8 cellular contexts compared by ENCODE assay signal in the genomic region with DNA sequence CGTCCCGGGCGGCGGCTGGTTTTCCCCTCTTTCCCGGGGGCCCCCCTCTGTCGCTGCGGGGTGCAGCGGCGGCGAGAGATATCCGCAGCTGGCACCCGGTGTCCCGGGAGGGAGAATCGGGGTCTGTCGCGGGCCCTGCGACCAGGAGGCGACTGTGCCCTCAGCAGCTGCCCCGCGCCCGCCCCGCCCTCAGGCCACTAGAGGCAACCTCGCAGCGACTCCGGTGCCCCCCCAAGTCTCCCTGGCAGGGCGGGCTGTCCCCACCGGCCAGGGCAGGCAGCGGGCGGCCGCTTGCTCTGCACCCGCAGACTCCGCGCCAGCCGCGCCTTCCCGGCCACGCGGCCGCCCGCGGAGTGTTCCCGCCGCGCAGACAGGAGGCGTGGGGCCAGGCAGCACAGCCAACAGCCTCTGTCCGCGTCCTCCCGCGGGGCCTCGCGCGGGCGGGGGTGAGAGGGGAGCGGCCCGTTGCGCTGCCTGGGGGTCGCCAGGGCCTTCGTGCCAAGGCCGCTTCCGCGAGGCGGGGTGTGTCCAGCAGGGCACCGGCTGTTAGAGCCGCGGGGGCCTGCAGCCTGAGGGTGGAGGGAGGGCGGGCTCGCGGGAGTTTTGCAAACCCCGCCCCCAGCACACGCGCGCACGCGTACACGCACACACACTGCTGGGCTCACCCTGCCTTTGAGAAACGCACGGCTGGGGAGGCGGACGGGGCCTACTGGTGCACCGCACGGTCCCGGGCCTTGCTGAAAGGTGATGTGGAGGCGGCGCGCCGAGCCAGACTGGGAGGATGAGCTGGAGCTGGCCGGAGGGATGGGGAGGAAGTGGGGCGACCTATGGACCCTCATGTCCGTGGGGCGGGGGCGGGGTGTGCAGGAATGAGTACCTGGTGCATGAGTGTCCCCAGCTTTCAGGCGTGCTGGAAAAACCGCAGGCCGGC. TPM values are rescaled to one million over a fixed set of nuclear protein-coding genes. Genes with fewer than 3 reads are reported as not detected.
DNase-seq lines count a peak whose midpoint lies in the region; ATAC-seq, FAIRE-seq and TF ChIP-seq lines count a peak whose summit lies in the region.

No MANE protein-coding gene starts in this region.

- WGBS in H1 (ENCODE audit: extremely low coverage in 1 of 2, insufficient coverage in 1 of 2, insufficient read length in 1 of 2, insufficient replicate concordance in 2 of 2, low coverage in 1 of 2, low lambda C conversion rate in 2 of 2, missing lambda C conversion rate in 1 of 2), 2 experiments, result 35% methylated on average over 52 of the region's 94 CpGs; no CpG with 5 or more reads in 1 of the 2 experiments

- no peak overlapping the region for H3K18ac ChIP-seq in H1 (ENCODE audit: extremely low read depth, low read length)

- CTCF ChIA-PET in H1 (lab: Charles Lee; ENCODE audit: partially characterized antibody), result interaction anchor here (0.7 to 4.7 kb wide), 11 partner anchors 9 to 421 kb away, joined by 3 to 20 read pairs (median 4); no protein-coding TSS in a partner anchor

- no peak overlapping the region for H2BK20ac ChIP-seq in H1 (ENCODE audit: low read length)

- no peak overlapping the region for H4K91ac ChIP-seq in H1 (replicated peaks; ENCODE audit: insufficient read length, low read length)

- no peak overlapping the region for H2BK120ac ChIP-seq in H1 (replicated peaks; ENCODE audit: low read depth, low read length)

- H3K23ac ChIP-seq in H1 (ENCODE audit: insufficient read length), result no peak overlapping the region

- no peak for TF ChIP-seq RAD21 in H1 (IDR thresholded peaks at IDR 0.05 in 1 of 2, conservative IDR thresholded peaks at IDR 0.05 in 1 of 2; ENCODE audit: low read depth in 2 of 2, low read length in 2 of 2)

- peak overlapping the region; percentile 62; the same call in 1 of the 2 replicates for H4K8ac ChIP-seq in H1 (ENCODE audit: extremely low read depth, insufficient read depth, low read length)

- no peak for TF ChIP-seq CTCF in H1 (IDR thresholded peaks at IDR 0.05; ENCODE audit: control extremely low read depth in 1 of 3, insufficient read depth in 1 of 3, low read depth in 1 of 3, low read length in 3 of 3)
- no peak for TF ChIP-seq CTCF in natural killer cell (IDR thresholded peaks at IDR 0.05)

- no peak for TF ChIP-seq EP300 in H1 (IDR thresholded peaks at IDR 0.05; ENCODE audit: borderline replicate concordance in 1 of 2, low read depth in 2 of 2, low read length in 2 of 2)

- peak overlapping the region in 1 of 2 donors; percentile 49 for H3K27ac Mint-ChIP-seq in natural killer cell

- H3K36me3 ChIP-seq in H1 (ENCODE audit: control insufficient read depth in 2 of 4, insufficient read depth in 4 of 4, low read length in 3 of 4), result no peaks in the 10 kb centered on the region; a peak in 2 of 8 replicates

- H3K9ac ChIP-seq in H1 (replicated peaks in 1 of 4; ENCODE audit: extremely low read depth in 1 of 4, low read depth in 3 of 4, low read length in 3 of 4), result no peak overlapping the region; a peak in 1 of 7 replicates

- peaks cover 2% of the 10 kb centered on the region; the same call in 1 of the 2 replicates for H3K79me1 ChIP-seq in H1 (ENCODE audit: low read depth, low read length)

- no peaks in the 10 kb centered on the region for H3K27me3 Mint-ChIP-seq in natural killer cell (ENCODE audit: low read depth in 2 of 2)

- ATAC-seq in GM19438 (IDR thresholded peaks at IDR 0.05; ENCODE audit: low read depth, unreplicated experiment), result peak; percentile 70
- ATAC-seq in natural killer cell, result peak; percentile 84 to 93 (median 89)

- no peaks in the 10 kb centered on the region for H3K9me3 ChIP-seq in H1 (ENCODE audit: insufficient read depth in 2 of 2, low read depth in 1 of 2, low read length in 1 of 2)

- no peak for FAIRE-seq in H1 (lab: Jason Lieb, UNC)

- intact Hi-C loops in natural killer cell (cut with micrococcal nuclease), result loop anchor here (10.0 kb wide), 1 partner anchor 191 kb away; no protein-coding TSS in a partner anchor

- H3K4ac ChIP-seq in H1 (replicated peaks; ENCODE audit: insufficient read length, low read depth, low read length), result no peak overlapping the region

- H3K27ac ChIP-seq in H1 (ENCODE audit: low read depth, low read length), result no peak overlapping the region

- POLR2A ChIA-PET in H1 (lab: Charles Lee; ENCODE audit: partially characterized antibody), result interaction anchor here (1.4 to 2.5 kb wide), 2 partner anchors 16 to 18 kb away, joined by 3 to 7 read pairs; no protein-coding TSS in a partner anchor

- H3K27me3 ChIP-seq in H1 (replicated peaks in 1 of 4; ENCODE audit: control insufficient read depth in 3 of 4, extremely low read depth in 1 of 4, insufficient read depth in 3 of 4, low read length in 3 of 4), result no peaks in the 10 kb centered on the region

- H3K23me2 ChIP-seq in H1 (ENCODE audit: low read depth, low read length), result no peaks in the 10 kb centered on the region

- H3K56ac ChIP-seq in H1 (replicated peaks; ENCODE audit: insufficient read length, low read depth, low read length), result no peak overlapping the region

- no peak overlapping the region for H2BK15ac ChIP-seq in H1 (ENCODE audit: low read length)

- no peak overlapping the region for H4K5ac ChIP-seq in H1 (ENCODE audit: insufficient read length, low read depth, low read length)

- no peak overlapping the region for H2AFZ ChIP-seq in H1 (ENCODE audit: low read length)

- H2AK5ac ChIP-seq in H1 (ENCODE audit: low read depth, low read length), result no peak overlapping the region

- H3K79me2 ChIP-seq in H1 (ENCODE audit: control insufficient read depth in 1 of 2, insufficient read depth in 2 of 2, low read length in 2 of 2), result no peaks in the 10 kb centered on the region

- H2BK5ac ChIP-seq in H1 (ENCODE audit: low read depth, low read length), result peak overlapping the region; percentile 15; the same call in 1 of the 2 replicates

- peak overlapping the region; percentile 7 to 77; a peak in 3 of 4 replicates for H3K4me2 ChIP-seq in H1 (ENCODE audit: insufficient read depth in 1 of 2, low read depth in 2 of 2, low read length in 2 of 2)

- peak overlapping the region; percentile 10 to 58 (median 12); a peak in 6 of 8 replicates for H3K4me3 ChIP-seq in H1 (ENCODE audit: extremely low read depth in 1 of 4, insufficient read depth in 2 of 4, low read depth in 3 of 4, low read length in 4 of 4)

- H3K36me3 Mint-ChIP-seq in natural killer cell, result no peaks in the 10 kb centered on the region

- H3K9me3 Mint-ChIP-seq in natural killer cell, result no peaks in the 10 kb centered on the region

- H4K20me1 ChIP-seq in H1 (replicated peaks in 1 of 2; ENCODE audit: control insufficient read depth in 1 of 2, insufficient read depth in 2 of 2, low read length in 2 of 2), result peaks cover 1 to 5% of the 10 kb centered on the region in 2 experiments

- no peak overlapping the region for H2BK12ac ChIP-seq in H1 (ENCODE audit: low read depth, low read length)

- peaks cover 0 to 6% (median 6%) of the 10 kb centered on the region in 4 experiments; a peak in 4 of 7 replicates for H3K4me1 ChIP-seq in H1 (replicated peaks in 1 of 4; ENCODE audit: control insufficient read depth in 3 of 4, insufficient read depth in 4 of 4, low read length in 3 of 4)

- H3K4me1 Mint-ChIP-seq in natural killer cell, result peaks cover 5 to 11% of the 10 kb centered on the region in 2 donors

- H3K4me3 Mint-ChIP-seq in natural killer cell, result peak overlapping the region; percentile 87

- no peak for TF ChIP-seq POLR2A in H1 (IDR thresholded peaks at IDR 0.05; ENCODE audit: control extremely low read depth in 1 of 2, low read depth in 2 of 2, low read length in 2 of 2)

- DNase-seq in C1 segment of cervical spinal cord (lab: John Stamatoyannopoulos, UW), result peak in 10 of 14 donors; percentile 16 to 82 (median 72)
- DNase-seq in HuH-7 (ENCODE audit: low spot score), result peak; percentile 73
- DNase-seq in activated CD8-positive, alpha-beta memory T cell treated with anti-CD3 and anti-CD28 coated beads for 24 hours, result peak; percentile 87
- no peak for DNase-seq in H1 (ENCODE audit: low read depth in 1 of 2, low spot score in 2 of 2)
- DNase-seq in natural killer cell, result peak; percentile 58
- peak; percentile 29 for DNase-seq in stromal cell of bone marrow (ENCODE audit: low read depth)
- DNase-seq in cerebellar nuclear complex (lab: John Stamatoyannopoulos, UW), result no peak

- H3K14ac ChIP-seq in H1 (ENCODE audit: insufficient read length), result no peak overlapping the region

TF ChIP-seq in H1, 55 proteins besides CTCF, POLR2A, EP300 and RAD21:
- TF ChIP-seq PHF8 (conservative IDR thresholded peaks at IDR 0.05; ENCODE audit: low read depth, low read length) (0 out of 2 replicates have a peak, but pooled peaks have one; percentile 16), CBX5 (IDR thresholded peaks at IDR 0.05; ENCODE audit: low read depth, low read length) (no peak), KDM4A (IDR thresholded peaks at IDR 0.05; ENCODE audit: low read depth, low read length, severe bottlenecking) (peak; percentile 25), JUND (IDR thresholded peaks at IDR 0.05; ENCODE audit: low read length) (no peak), SIX5 (IDR thresholded peaks at IDR 0.05; ENCODE audit: low read depth, low read length) (no peak)
- TF ChIP-seq, protein P1, sequence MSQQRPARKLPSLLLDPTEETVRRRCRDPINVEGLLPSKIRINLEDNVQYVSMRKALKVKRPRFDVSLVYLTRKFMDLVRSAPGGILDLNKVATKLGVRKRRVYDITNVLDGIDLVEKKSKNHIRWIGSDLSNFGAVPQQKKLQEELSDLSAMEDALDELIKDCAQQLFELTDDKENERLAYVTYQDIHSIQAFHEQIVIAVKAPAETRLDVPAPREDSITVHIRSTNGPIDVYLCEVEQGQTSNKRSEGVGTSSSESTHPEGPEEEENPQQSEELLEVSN (IDR thresholded peaks at IDR 0.05), result peak; percentile 55; the same call in 1 of the 2 replicates

RNA-seq across cellular contexts. Expression of a gene that starts 41.4 kb away (rescaled TPM):
- total RNA-seq in H1 (2021; fragmentation: NEBNext Ultra II Directional; extraction: Animal tissue kit (Norgen Biotek cat#: 25700)), result 2.6 and 3.1 TPM in 2 replicates
- 1.3 and 1.9 TPM in 2 replicates for polyA plus RNA-seq in H1 (2011; rRNA removed)
- polyA plus RNA-seq in H1 (2011; cell fraction: cytosol; rRNA removed), result 1.8 TPM
- 2.7 TPM for polyA plus RNA-seq in H1 (2011; cell fraction: nucleus; rRNA removed)
- polyA plus RNA-seq in H1 (2012, experiment 1 of 2), result 1.0 to 2.5 TPM (median 1.8 TPM) in 4 replicates
- polyA plus RNA-seq in H1 (2012, experiment 2 of 2), result 1.8 TPM
- 1.8 TPM for polyA plus RNA-seq in H1 (2013, experiment 1 of 2)
- 0.81 TPM for polyA plus RNA-seq in H1 (2013, experiment 2 of 2)
- polyA minus RNA-seq in H1 (2011; rRNA and poly(A)+ RNA removed), result 1.0 and 1.6 TPM in 2 replicates
- 1.8 TPM for polyA minus RNA-seq in H1 (2011; cell fraction: cytosol; rRNA and poly(A)+ RNA removed)
- 3.0 TPM for polyA minus RNA-seq in H1 (2011; cell fraction: nucleus; rRNA and poly(A)+ RNA removed)
- under 1 TPM; 0.09 to 0.80 (median 0.40) TPM for total RNA-seq in natural killer cell

Comparison
In these comparisons a context has a peak if more than half of its experiments do, and no peak if none do; other contexts are left out.
1. DNase-seq: peak in C1 segment of cervical spinal cord (10 of 14), HuH-7 (single experiment), activated CD8-positive, alpha-beta memory T cell treated with anti-CD3 and anti-CD28 coated beads for 24 hours (single experiment), natural killer cell (single experiment) and stromal cell of bone marrow (single experiment); none in H1 (0 of 2) and cerebellar nuclear complex (0 of 2).